ENCODE assay signal across 8 cellular contexts in the genomic region with DNA sequence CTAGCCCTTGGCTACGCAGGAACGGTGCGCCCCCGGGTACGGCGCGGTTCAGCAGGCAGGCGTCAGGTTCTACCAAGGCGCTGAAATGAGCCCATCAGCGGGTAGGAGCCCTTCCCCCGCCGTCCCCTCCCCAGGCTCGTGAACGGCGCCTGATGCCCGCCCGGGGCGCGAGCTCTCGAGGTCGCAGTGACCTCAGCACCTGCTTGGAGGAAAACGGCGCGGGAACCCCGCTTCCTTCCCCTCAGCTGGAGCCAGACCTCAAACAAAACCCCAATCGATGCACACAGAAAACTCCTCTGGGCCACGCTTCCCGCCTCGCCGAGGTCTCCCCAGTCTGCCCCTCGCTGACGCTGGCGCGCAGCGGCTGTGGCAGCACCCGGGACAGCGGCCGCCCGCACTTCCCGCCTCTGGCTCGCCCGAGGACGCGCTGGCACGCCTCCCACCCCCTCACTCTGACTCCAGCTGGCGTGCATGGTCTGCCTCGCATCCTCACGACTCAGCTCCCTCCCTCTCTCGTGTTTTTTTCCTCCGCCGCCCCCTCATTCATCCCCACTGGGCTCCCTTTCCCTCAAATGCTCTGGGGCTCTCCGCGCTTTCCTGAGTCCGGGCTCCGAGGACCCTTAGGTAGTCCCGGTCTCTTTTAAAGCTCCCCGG. TPM values are rescaled to one million over a fixed set of nuclear protein-coding genes. Genes with fewer than 3 reads are reported as not detected.
DNase-seq lines count a peak whose midpoint lies in the region; ATAC-seq lines count a peak whose summit lies in the region.

No MANE protein-coding gene starts in this region.

- no peaks in the 10 kb centered on the region for H3K9me3 Mint-ChIP-seq in T-helper 1 cell treated with Interleukin-12 subunit alpha and Interleukin-12 subunit beta and Interleukin-4 antibody, amounts not matched to agents 30 μg/mL and 1 μg/mL, for 36 hours

- H3K4me3 Mint-ChIP-seq in T-helper 1 cell treated with Interleukin-12 subunit alpha and Interleukin-12 subunit beta and Interleukin-4 antibody, amounts not matched to agents 30 μg/mL and 1 μg/mL, for 36 hours, result no peak overlapping the region

- peak; percentile 18 for DNase-seq in NCI-H2171 treated with DMSO at 0.1 percent for 48 hours (lab: John Stamatoyannopoulos, UW)
- DNase-seq in NCI-H2171 (lab: John Stamatoyannopoulos, UW), result no peak
- peak; percentile 32 for DNase-seq in left ventricle myocardium superior
- peak; percentile 26 to 63 for DNase-seq in stimulated activated CD4-positive, alpha-beta T cell treated with anti-CD3 and anti-CD28 coated beads, Interleukin-2, amount 100 ng/mL, for 24 hours
- no peak for DNase-seq in SHP77 (lab: John Stamatoyannopoulos, UW)
- DNase-seq in stimulated activated naive CD4-positive, alpha-beta T cell treated with Interleukin-2 at 50 U/mL for 16 hours (lab: John Stamatoyannopoulos, UW), result no peak

- peak; percentile 33 for ATAC-seq in left ventricle myocardium superior
- no peak for ATAC-seq in GM18858 (IDR thresholded peaks at IDR 0.05; ENCODE audit: unreplicated experiment)

- intact Hi-C loops in left ventricle myocardium superior (cut with micrococcal nuclease), result no loop called here

- H3K27ac Mint-ChIP-seq in T-helper 1 cell treated with Interleukin-12 subunit alpha and Interleukin-12 subunit beta and Interleukin-4 antibody, amounts not matched to agents 30 μg/mL and 1 μg/mL, for 36 hours, result peak overlapping the region; percentile 39

- peaks cover 92% of the 10 kb centered on the region for H3K27me3 Mint-ChIP-seq in T-helper 1 cell treated with Interleukin-12 subunit alpha and Interleukin-12 subunit beta and Interleukin-4 antibody, amounts not matched to agents 30 μg/mL and 1 μg/mL, for 36 hours (ENCODE audit: low read depth)

- peaks cover 13% of the 10 kb centered on the region for H3K4me1 Mint-ChIP-seq in T-helper 1 cell treated with Interleukin-12 subunit alpha and Interleukin-12 subunit beta and Interleukin-4 antibody, amounts not matched to agents 30 μg/mL and 1 μg/mL, for 36 hours (ENCODE audit: low read depth)

- peaks cover 3% of the 10 kb centered on the region for H3K36me3 Mint-ChIP-seq in T-helper 1 cell treated with Interleukin-12 subunit alpha and Interleukin-12 subunit beta and Interleukin-4 antibody, amounts not matched to agents 30 μg/mL and 1 μg/mL, for 36 hours (ENCODE audit: low read depth)

RNA-seq across cellular contexts. Expression of a gene that starts 0.5 kb away (rescaled TPM):
- not detected for total RNA-seq in left ventricle myocardium superior

Comparison
In these comparisons a context has a peak if more than half of its experiments do, and no peak if none do; other contexts are left out.
1. DNase-seq: peak in NCI-H2171 treated with DMSO at 0.1 percent for 48 hours (single experiment), left ventricle myocardium superior (single experiment) and stimulated activated CD4-positive, alpha-beta T cell treated with anti-CD3 and anti-CD28 coated beads, Interleukin-2, amount 100 ng/mL, for 24 hours (2 of 2); none in NCI-H2171 (single experiment), SHP77 (0 of 2) and stimulated activated naive CD4-positive, alpha-beta T cell treated with Interleukin-2 at 50 U/mL for 16 hours (single experiment).